In genomic region chr13:94303644-94304174, GRCh38 we compare ENCODE assay signal across 18 cellular contexts.
DNase-seq lines count a peak whose midpoint lies in the region; ATAC-seq and TF ChIP-seq lines count a peak whose summit lies in the region.
"Had no signal": no experiment of that assay in that cellular context is flagged by ENCODE, and none has a peak within 500 bp of the region (broad histone marks: within the 10 kb centered on the region; RNA-seq: fewer than 3 reads in every experiment).

No MANE protein-coding gene starts in this region.

- H3K27me3 Mint-ChIP-seq in GM23338 (ENCODE audit: insufficient read depth, low read depth, poor library complexity), result peaks cover 5% of the 10 kb centered on the region
- no peaks in the 10 kb centered on the region for H3K27me3 Mint-ChIP-seq in activated CD8-positive, alpha-beta T cell treated with anti-CD3 and anti-CD28 coated beads, Interleukin-2, amount 10 ng/mL, durations not matched to agents 7 days and 5 days (ENCODE audit: low read depth)

- H2AFZ ChIP-seq in GM23338 (no peak overlapping the region), hepatocyte (no peak overlapping the region), neural cell (ENCODE audit: low read depth, low read length) (no peak overlapping the region)

- TF ChIP-seq RAD21 in neural cell (conservative IDR thresholded peaks at IDR 0.05), result no peak

- no peak overlapping the region for H3K4me3 ChIP-seq in GM23338
- H3K4me3 ChIP-seq in NT2/D1 (ENCODE audit: insufficient read length, low read depth), result no peak overlapping the region
- H3K4me3 ChIP-seq in hepatocyte, result no peak overlapping the region
- H3K4me3 ChIP-seq in neural cell (ENCODE audit: low read length), result peak overlapping the region; percentile 27
- H3K4me3 ChIP-seq: GM12878, MG63 had no signal

- H3K4me1 ChIP-seq in GM23338 (ENCODE audit: insufficient read depth) (peaks cover 14% of the 10 kb centered on the region), NT2/D1 (ENCODE audit: insufficient read depth, insufficient read length) (no peaks in the 10 kb centered on the region), hepatocyte (ENCODE audit: insufficient read depth) (peaks cover 20% of the 10 kb centered on the region)

- no peak overlapping the region for H3K9ac ChIP-seq in NT2/D1 (ENCODE audit: insufficient read length, low read depth)
- no peak overlapping the region for H3K9ac ChIP-seq in neural cell (ENCODE audit: low read length)
- H3K9ac ChIP-seq: KMS-11 had no signal

- WGBS in hepatocyte (ENCODE audit: low lambda C conversion rate, missing lambda C conversion rate), result 27% methylated on average over 7 of the region's 7 CpGs

- no peaks in the 10 kb centered on the region for H3K36me3 ChIP-seq in GM23338 (ENCODE audit: insufficient read depth)
- no peaks in the 10 kb centered on the region for H3K36me3 ChIP-seq in NT2/D1 (ENCODE audit: insufficient read depth, insufficient read length, low read length)
- no peaks in the 10 kb centered on the region for H3K36me3 ChIP-seq in hepatocyte (replicated peaks; ENCODE audit: insufficient read depth, low read depth)
- no peaks in the 10 kb centered on the region for H3K36me3 ChIP-seq in neural cell (ENCODE audit: insufficient read depth, low read length)
- H3K36me3 ChIP-seq: MG63 had no signal

- H3K9me3 Mint-ChIP-seq in GM23338, result no peaks in the 10 kb centered on the region
- H3K9me3 Mint-ChIP-seq in activated CD8-positive, alpha-beta T cell treated with anti-CD3 and anti-CD28 coated beads, Interleukin-2, amount 10 ng/mL, durations not matched to agents 7 days and 5 days (ENCODE audit: insufficient read depth), result peaks cover 5% of the 10 kb centered on the region

- ATAC-seq in GM23338 (peak; percentile 66), HG02678 (IDR thresholded peaks at IDR 0.05; ENCODE audit: unreplicated experiment) (no peak), HG02763 (IDR thresholded peaks at IDR 0.05; ENCODE audit: unreplicated experiment) (no peak)
- ATAC-seq in activated CD8-positive, alpha-beta T cell treated with anti-CD3 and anti-CD28 coated beads, Interleukin-2, amount 10 ng/mL, durations not matched to agents 7 days and 5 days, result no peak
- ATAC-seq: GM12878 had no signal

- H3F3A ChIP-seq in GM23338 (replicated peaks; ENCODE audit: low read depth) (no peaks in the 10 kb centered on the region), neural cell (ENCODE audit: insufficient read depth, low read length, poor library complexity, severe bottlenecking) (no peaks in the 10 kb centered on the region)

- H3K36me3 Mint-ChIP-seq in GM23338 (ENCODE audit: low read depth), result no peaks in the 10 kb centered on the region
- H3K36me3 Mint-ChIP-seq in activated CD8-positive, alpha-beta T cell treated with anti-CD3 and anti-CD28 coated beads, Interleukin-2, amount 10 ng/mL, durations not matched to agents 7 days and 5 days (ENCODE audit: low read depth), result no peaks in the 10 kb centered on the region

- H3K9me3 ChIP-seq in NT2/D1 (ENCODE audit: insufficient read depth, low read length) (no peaks in the 10 kb centered on the region), hepatocyte (ENCODE audit: low read depth) (no peaks in the 10 kb centered on the region), neural cell (ENCODE audit: low read length) (no peaks in the 10 kb centered on the region)
- H3K9me3 ChIP-seq: MG63 had no signal

- TF ChIP-seq EP300 in neural cell (conservative IDR thresholded peaks at IDR 0.05; ENCODE audit: poor library complexity, severe bottlenecking), result peak; percentile 40

- peak overlapping the region; percentile 14; the same call in 1 of the 2 replicates for H3K27ac Mint-ChIP-seq in GM23338
- H3K27ac Mint-ChIP-seq in activated CD8-positive, alpha-beta T cell treated with anti-CD3 and anti-CD28 coated beads, Interleukin-2, amount 10 ng/mL, durations not matched to agents 7 days and 5 days, result no peak overlapping the region

- CTCF ChIA-PET in activated CD8-positive, alpha-beta T cell treated with anti-CD3 and anti-CD28 coated beads, Interleukin-2, amount 10 ng/mL, durations not matched to agents 7 days and 5 days (lab: Charles Lee), result interaction anchor here (0.8 kb wide), 1 partner anchor 14 kb away, joined by 3 read pairs; no protein-coding TSS in a partner anchor
- CTCF ChIA-PET in HEK293T (lab: Yijun Ruan, JAX), result no interaction called here

- DNase-seq in GM23338 (ENCODE audit: low spot score) (peak; percentile 29), NT2/D1 (ENCODE audit: low read depth, low spot score) (peak; percentile 40), hepatocyte (ENCODE audit: low spot score) (no peak), HEK293T (ENCODE audit: extremely low spot score) (no peak)
- no peak for DNase-seq in activated CD8-positive, alpha-beta T cell treated with anti-CD3 and anti-CD28 coated beads, Interleukin-2, amount 10 ng/mL, durations not matched to agents 7 days and 5 days
- DNase-seq: AML-193, DMS53, HCEC 1CT, MG63, NCI-H1092 treated with DMSO at 0.1 percent for 48 hours, NCI-H1694, SHP77 treated with DMSO at 0.1 percent for 48 hours had no signal

- no peaks in the 10 kb centered on the region for H4K20me1 ChIP-seq in GM23338 (replicated peaks; ENCODE audit: insufficient read depth)
- H4K20me1 ChIP-seq in hepatocyte (ENCODE audit: insufficient read depth, poor library complexity, severe bottlenecking), result no peaks in the 10 kb centered on the region
- H4K20me1 ChIP-seq in neural cell (ENCODE audit: insufficient read depth), result no peaks in the 10 kb centered on the region

- H3K27me3 ChIP-seq in GM23338 (ENCODE audit: insufficient read depth) (no peaks in the 10 kb centered on the region), NT2/D1 (ENCODE audit: insufficient read depth, insufficient read length) (no peaks in the 10 kb centered on the region), hepatocyte (no peaks in the 10 kb centered on the region), neural cell (ENCODE audit: insufficient read depth, low read depth, low read length) (no peaks in the 10 kb centered on the region)
- H3K27me3 ChIP-seq: MG63 had no signal

- H3K27ac ChIP-seq in GM23338 (ENCODE audit: low read depth) (no peak overlapping the region; the same call in 1 of the 2 replicates), hepatocyte (peak overlapping the region; percentile 75), neural cell (ENCODE audit: low read length) (peak overlapping the region; percentile 60)
- H3K27ac ChIP-seq: HL-60, KMS-11 had no signal

- peaks cover 21% of the 10 kb centered on the region for H3K4me1 Mint-ChIP-seq in GM23338
- no peaks in the 10 kb centered on the region for H3K4me1 Mint-ChIP-seq in activated CD8-positive, alpha-beta T cell treated with anti-CD3 and anti-CD28 coated beads, Interleukin-2, amount 10 ng/mL, durations not matched to agents 7 days and 5 days (ENCODE audit: low read depth)

- POLR2A ChIA-PET in activated CD8-positive, alpha-beta T cell treated with anti-CD3 and anti-CD28 coated beads, Interleukin-2, amount 10 ng/mL, durations not matched to agents 7 days and 5 days (lab: Charles Lee), result no interaction called here
- POLR2A ChIA-PET in HEK293T (lab: Yijun Ruan, JAX), result interaction anchor here (0.6 kb wide), 1 partner anchor 17 kb away, joined by 3 read pairs; no protein-coding TSS in a partner anchor

- no peak overlapping the region; the same call in 2 of the 3 replicates for H3K4me3 Mint-ChIP-seq in GM23338
- no peak overlapping the region for H3K4me3 Mint-ChIP-seq in activated CD8-positive, alpha-beta T cell treated with anti-CD3 and anti-CD28 coated beads, Interleukin-2, amount 10 ng/mL, durations not matched to agents 7 days and 5 days

- no peaks in the 10 kb centered on the region for H3K79me2 ChIP-seq in GM23338 (replicated peaks; ENCODE audit: insufficient read depth)
- H3K79me2 ChIP-seq in hepatocyte, result no peaks in the 10 kb centered on the region
- no peaks in the 10 kb centered on the region for H3K79me2 ChIP-seq in neural cell (replicated peaks; ENCODE audit: insufficient read depth, low read length)

- TF ChIP-seq CTCF in GM23338 (conservative IDR thresholded peaks at IDR 0.05; ENCODE audit: low read depth in 2 of 2), result no peak
- no peak for TF ChIP-seq CTCF in hepatocyte (IDR thresholded peaks at IDR 0.05; ENCODE audit: poor library complexity)
- TF ChIP-seq CTCF in neural cell (IDR thresholded peaks at IDR 0.05; ENCODE audit: poor library complexity, severe bottlenecking), result no peak

- H3K9me2 ChIP-seq in GM23338 (ENCODE audit: insufficient read depth), result peaks cover 6% of the 10 kb centered on the region; the same call in 1 of the 2 replicates
- no peaks in the 10 kb centered on the region for H3K9me2 ChIP-seq in hepatocyte (replicated peaks; ENCODE audit: insufficient read depth)
- no peaks in the 10 kb centered on the region for H3K9me2 ChIP-seq in neural cell (ENCODE audit: insufficient read depth, low read length)

- H3K4me2 ChIP-seq in GM23338, result peak overlapping the region; percentile 42
- H3K4me2 ChIP-seq in hepatocyte, result peak overlapping the region; percentile 24
- no peak overlapping the region for H3K4me2 ChIP-seq in neural cell (ENCODE audit: low read length)
- H3K4me2 ChIP-seq: KMS-11 had no signal

TF ChIP-seq in GM23338, 12 proteins besides CTCF, POLR2A, EP300 and RAD21 (continues in another document):
- TF ChIP-seq CREB1 (CRISPR knock-in tag; IDR thresholded peaks at IDR 0.05; ENCODE audit: low read depth), result no peak
- TF ChIP-seq NANOG (IDR thresholded peaks at IDR 0.05; ENCODE audit: borderline replicate concordance), result peak; percentile 20; the same call in 1 of the 2 replicates
- no peak for TF ChIP-seq EZH2phosphoT487 (IDR thresholded peaks at IDR 0.05; ENCODE audit: unreplicated experiment)

TF ChIP-seq in neural cell, 6 proteins besides CTCF, POLR2A, EP300 and RAD21 (continues in another document):
- peak; percentile 20 for TF ChIP-seq POLR2AphosphoS5 (IDR thresholded peaks at IDR 0.05)

TF ChIP-seq in HEK293T, 16 proteins besides CTCF, POLR2A, EP300 and RAD21:
- TF ChIP-seq FOXM1 (IDR thresholded peaks at IDR 0.05; ENCODE audit: borderline replicate concordance), result no peak
- TF ChIP-seq HDGF (IDR thresholded peaks at IDR 0.05; ENCODE audit: borderline replicate concordance), result no peak
- no peak for TF ChIP-seq NFRKB (IDR thresholded peaks at IDR 0.05)
- no peak for TF ChIP-seq TARDBP (IDR thresholded peaks at IDR 0.05)
- no peak for TF ChIP-seq ELF4 (IDR thresholded peaks at IDR 0.05)

Comparison
In these comparisons a context has a peak if more than half of its experiments do, and no peak if none do; other contexts are left out.
1. DNase-seq: peak in GM23338 (single experiment) and NT2/D1 (single experiment); none in hepatocyte (single experiment), activated CD8-positive, alpha-beta T cell treated with anti-CD3 and anti-CD28 coated beads, Interleukin-2, amount 10 ng/mL, durations not matched to agents 7 days and 5 days (single experiment) and HEK293T (single experiment).